In the genomic region with DNA sequence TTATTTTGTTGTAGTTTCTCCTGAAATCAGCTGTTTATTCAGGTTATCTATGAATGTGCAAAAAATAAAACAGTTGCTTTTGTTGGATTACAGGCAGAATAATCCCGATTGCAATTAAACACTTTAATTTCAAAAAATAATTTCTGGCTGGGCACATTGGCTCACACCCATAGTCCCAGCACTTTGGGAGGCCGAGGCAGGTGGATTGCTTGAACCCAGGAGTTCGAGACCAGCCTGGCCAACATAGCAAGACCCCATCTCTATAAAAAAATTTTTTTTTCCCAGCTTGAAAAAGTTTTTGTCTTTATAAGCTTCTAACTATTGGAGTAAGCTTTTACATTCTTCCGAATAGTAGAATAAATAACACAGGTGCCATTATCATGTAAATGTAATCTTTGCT, we compare ENCODE assay signal across 1 cellular context.
A peak's percentile ranks its signal among the peaks of the same experiment; 100 is the strongest.
TF ChIP-seq lines count a peak whose summit lies in the region.

No MANE protein-coding gene starts in this region.

TF ChIP-seq in HEK293, 187 proteins besides CTCF, POLR2A, EP300 and RAD21:
- TF ChIP-seq ZNF121 (tag by site-specific recombination; IDR thresholded peaks at IDR 0.05) (peak; percentile 67), ZBTB1 (tag by site-specific recombination; IDR thresholded peaks at IDR 0.05) (no peak)
TF ChIP-seq in HEK293: peak in this region for 1.
